25 cellular contexts compared by ENCODE assay signal in genomic region chr13:98358933-98359332, GRCh38.
"Had no signal": no experiment of that assay in that cellular context is flagged by ENCODE, and none has a peak within 500 bp of the region (broad histone marks: within the 10 kb centered on the region; RNA-seq: fewer than 3 reads in every experiment).

No MANE protein-coding gene starts in this region.

- ATAC-seq: lower lobe of right lung; naive thymus-derived CD8-positive, alpha-beta T cell; pancreas; sciatic nerve; stimulated activated naive B cell treated with anti-CD40 and anti-IgM and Interleukin-4, amounts not matched to agents 10 μg/mL and 1 μg/mL and 100 μg/mL, for 72 hours; stimulated activated naive CD8-positive, alpha-beta T cell treated with anti-CD3 and anti-CD28 coated beads, Interleukin-15, Interleukin-2, amounts not matched to agents 100 U/mL and 50 U/mL, for 24 hours had no signal

- H3K36me3 ChIP-seq: lower lobe of right lung, pancreas, stomach, thyroid gland, transverse colon, upper lobe of left lung, vagina had no signal

- H3K9me3 ChIP-seq: pancreas, stomach, testis, thyroid gland, transverse colon, upper lobe of left lung, vagina had no signal

- H3K4me3 ChIP-seq: lower lobe of right lung, pancreas, skin epidermis, stomach, testis, thyroid gland, transverse colon, upper lobe of left lung, vagina had no signal

- H3K4me3 Mint-ChIP-seq: immature natural killer cell; naive thymus-derived CD8-positive, alpha-beta T cell; stimulated activated naive B cell treated with anti-CD40 and anti-IgM and Interleukin-4, amounts not matched to agents 10 μg/mL and 1 μg/mL and 100 μg/mL, for 72 hours had no signal

- H3K27ac Mint-ChIP-seq: immature natural killer cell; naive thymus-derived CD8-positive, alpha-beta T cell; stimulated activated naive B cell treated with anti-CD40 and anti-IgM and Interleukin-4, amounts not matched to agents 10 μg/mL and 1 μg/mL and 100 μg/mL, for 72 hours had no signal

- H3K27me3 ChIP-seq: pancreas, stomach, testis, thyroid gland, transverse colon, upper lobe of left lung, vagina had no signal

- H3K4me1 ChIP-seq: lower lobe of right lung, pancreas, stomach, testis, transverse colon, upper lobe of left lung, vagina had no signal

- H3K27ac ChIP-seq: lower lobe of right lung, pancreas, skin epidermis, stomach, testis, transverse colon, upper lobe of left lung, vagina had no signal

- DNase-seq: hypothalamus; immature natural killer cell; kidney; lower lobe of right lung; mammary epithelial cell; mesenchymal stem cell; naive thymus-derived CD8-positive, alpha-beta T cell; nucleus accumbens; pancreas; posterior cingulate gyrus; right cardiac atrium; stimulated activated CD4-positive, alpha-beta T cell treated with anti-CD3 and anti-CD28 coated beads, Interleukin-12 subunit alpha, Interleukin-12 subunit beta, amount 100 ng/mL, for 4 hours; stimulated activated CD4-positive, alpha-beta T cell treated with anti-CD3 and anti-CD28 coated beads, Interleukin-15, amount 100 ng/mL, for 24 hours; stimulated activated CD4-positive, alpha-beta T cell treated with anti-CD3 and anti-CD28 coated beads, Interleukin-2, amount 100 ng/mL, for 24 hours; stimulated activated CD4-positive, alpha-beta T cell treated with anti-CD3 and anti-CD28 coated beads, Interleukin-4, amount 100 ng/mL, for 1 hour; stimulated activated naive B cell treated with anti-CD40 and anti-IgM and Interleukin-4, amounts not matched to agents 10 μg/mL and 1 μg/mL and 100 μg/mL, for 72 hours; stimulated activated naive CD8-positive, alpha-beta T cell treated with anti-CD3 and anti-CD28 coated beads, Interleukin-15, Interleukin-2, amounts not matched to agents 100 U/mL and 50 U/mL, for 24 hours; stomach; testis; thyroid gland; transverse colon; upper lobe of left lung had no signal

- H3K36me3 Mint-ChIP-seq: immature natural killer cell; naive thymus-derived CD8-positive, alpha-beta T cell had no signal

- H3K4me1 Mint-ChIP-seq: immature natural killer cell; naive thymus-derived CD8-positive, alpha-beta T cell; stimulated activated naive B cell treated with anti-CD40 and anti-IgM and Interleukin-4, amounts not matched to agents 10 μg/mL and 1 μg/mL and 100 μg/mL, for 72 hours had no signal
